ENCODE assay signal across 1 cellular context in the genomic region with DNA sequence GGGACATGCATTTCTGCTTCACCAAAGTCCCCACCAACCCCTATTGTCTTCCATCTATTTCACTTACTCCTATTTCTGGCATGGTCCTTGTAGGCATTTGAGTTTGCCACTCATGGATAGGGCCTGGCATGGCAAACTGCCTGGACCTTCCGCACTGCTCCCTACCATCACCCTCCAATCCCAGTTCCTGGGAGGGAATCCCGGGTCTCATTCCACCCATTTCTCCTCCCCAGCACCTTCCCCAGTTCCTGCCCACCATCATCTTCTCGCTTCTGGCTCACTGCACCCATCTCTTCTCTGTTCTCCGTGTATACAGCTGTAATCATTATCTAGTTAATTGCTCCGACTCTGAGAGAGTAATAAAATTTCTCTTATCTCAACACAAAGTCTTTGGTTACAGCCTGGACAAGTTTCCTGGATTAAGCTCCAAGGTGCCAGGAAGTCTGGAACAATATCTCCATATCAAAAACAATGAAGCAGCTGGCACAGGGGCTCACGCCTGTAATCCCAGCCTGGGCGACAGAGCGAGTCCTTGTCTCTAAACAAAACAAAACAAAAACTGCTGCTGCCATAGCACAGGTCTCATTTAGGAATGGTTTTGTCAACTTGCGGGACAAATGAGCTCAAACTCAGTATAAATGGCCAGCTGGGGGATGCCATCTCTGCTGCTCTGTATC.
TF ChIP-seq lines count a peak whose summit lies in the region.

No MANE protein-coding gene starts in this region.

TF ChIP-seq in GM12878, 131 proteins besides CTCF, POLR2A, EP300 and RAD21:
- no peak for TF ChIP-seq STAT1 (conservative IDR thresholded peaks at IDR 0.05)
- no peak for TF ChIP-seq SUZ12 (IDR thresholded peaks at IDR 0.05; ENCODE audit: unreplicated experiment)
- no peak for TF ChIP-seq NBN (IDR thresholded peaks at IDR 0.05)
- TF ChIP-seq MXI1 (IDR thresholded peaks at IDR 0.05; ENCODE audit: low read depth, low read length) = no peak
- no peak for TF ChIP-seq SP1 (IDR thresholded peaks at IDR 0.05; ENCODE audit: low read depth, low read length)
- no peak for TF ChIP-seq CREB1 (IDR thresholded peaks at IDR 0.05; ENCODE audit: low read depth)
- TF ChIP-seq NRF1 (conservative IDR thresholded peaks at IDR 0.05; ENCODE audit: low read depth, low read length) = no peak
- no peak for TF ChIP-seq JUND (IDR thresholded peaks at IDR 0.05; ENCODE audit: low read depth, low read length)
- no peak for TF ChIP-seq MEF2A (IDR thresholded peaks at IDR 0.05; ENCODE audit: insufficient read depth, low read depth, low read length)
- no peak for TF ChIP-seq ATF7 (IDR thresholded peaks at IDR 0.05; ENCODE audit: low read depth)
- TF ChIP-seq SREBF2 (IDR thresholded peaks at IDR 0.05; ENCODE audit: low read length) = no peak
- TF ChIP-seq KDM1A (IDR thresholded peaks at IDR 0.05; ENCODE audit: borderline replicate concordance) = no peak
TF ChIP-seq in GM12878: peak in this region for 0.
